1 cellular context compared by ENCODE assay signal in genomic region chr20:3714092-3714491, GRCh38.
A peak's percentile ranks its signal among the peaks of the same experiment; 100 is the strongest.
TF ChIP-seq lines count a peak whose summit lies in the region.

No MANE protein-coding gene starts in this region.

TF ChIP-seq in K562, 482 proteins besides CTCF, POLR2A, EP300 and RAD21:
- TF ChIP-seq USF2 (CRISPR knock-in tag; IDR thresholded peaks at IDR 0.05) (0 out of 2 replicates have a peak, but pooled peaks have one; percentile 1), FOXO4 (CRISPR knock-in tag; IDR thresholded peaks at IDR 0.05) (no peak), SPI1 (IDR thresholded peaks at IDR 0.05; ENCODE audit: borderline replicate concordance, low read depth, low read length) (peak; percentile 63; the same call in 1 of the 2 replicates)
